9 cellular contexts compared by ENCODE assay signal in the genomic region with DNA sequence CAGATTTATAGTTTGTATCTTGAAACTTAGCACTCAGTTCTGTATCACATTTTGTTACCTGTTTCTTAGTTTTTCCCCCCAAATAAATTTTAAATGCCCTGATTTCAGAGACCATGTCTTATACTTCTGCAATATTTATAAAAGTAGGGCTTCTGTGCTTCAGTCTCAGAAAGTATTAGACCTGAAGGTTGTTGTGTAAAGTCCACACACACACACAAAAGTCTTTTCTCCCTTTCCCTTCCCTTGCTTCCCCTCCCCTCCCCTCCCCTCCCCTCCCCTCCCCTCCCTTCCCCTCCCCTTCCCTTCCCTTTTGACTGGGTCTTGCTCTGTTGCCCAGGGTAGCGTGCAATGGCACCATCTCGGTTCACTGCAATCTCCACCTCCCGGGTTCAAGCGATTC. TPM values are rescaled to one million over a fixed set of nuclear protein-coding genes. Genes with fewer than 3 reads are reported as not detected.
"Had no signal": no experiment of that assay in that cellular context is flagged by ENCODE, and none has a peak within 500 bp of the region (broad histone marks: within the 10 kb centered on the region; RNA-seq: fewer than 3 reads in every experiment).

No MANE protein-coding gene starts in this region.

- H3K4me3 ChIP-seq: GM12878 had no signal

- DNase-seq: GDM1, GF-D8 had no signal

- FAIRE-seq: G401.6, GM12878, GM12891, GM12892, GM18507, GM19239 had no signal

- ATAC-seq: GM12878 had no signal

RNA-seq across cellular contexts. Expression of a gene that starts 41.0 kb away (rescaled TPM):
- total RNA-seq: G401 had no signal
